19 cellular contexts compared by ENCODE assay signal in the genomic region with DNA sequence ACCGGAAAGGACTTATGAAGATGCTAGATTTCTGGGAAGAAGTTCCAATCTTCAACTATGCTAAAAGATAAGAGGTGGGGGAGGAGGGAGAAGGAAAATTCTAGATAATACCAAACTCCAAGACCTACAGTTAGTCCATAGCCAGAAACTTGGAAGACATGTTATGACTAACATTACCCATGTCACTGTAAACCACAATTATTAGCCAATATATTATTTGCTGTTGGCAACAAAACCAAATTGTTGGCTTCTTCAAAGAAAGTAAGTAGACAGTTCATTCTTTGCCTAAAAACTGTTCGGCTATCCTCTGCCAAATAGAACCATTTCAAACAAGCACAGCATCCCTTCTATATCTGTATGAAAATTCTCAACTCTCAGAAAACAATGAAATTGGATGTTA. TPM values are rescaled to one million over a fixed set of nuclear protein-coding genes. Genes with fewer than 3 reads are reported as not detected.
"Had no signal": no experiment of that assay in that cellular context is flagged by ENCODE, and none has a peak within 500 bp of the region (broad histone marks: within the 10 kb centered on the region; RNA-seq: fewer than 3 reads in every experiment).

No MANE protein-coding gene starts in this region.

- H3K4me3 ChIP-seq: PC-9 had no signal

- H3K36me3 ChIP-seq: brain microvascular endothelial cell had no signal

- H2AFZ ChIP-seq: PC-9 had no signal

- H3K4me2 ChIP-seq: PC-9 had no signal

- DNase-seq: activated CD4-positive, alpha-beta T cell treated with anti-CD3 and anti-CD28 coated beads for 48 hours; activated CD4-positive, alpha-beta T cell treated with anti-CD3 and anti-CD28 coated beads, Interleukin-2, amount 50 U/mL, for 4 hours; activated CD4-positive, CD25-positive, alpha-beta regulatory T cell treated with anti-CD3 and anti-CD28 coated beads, Interleukin-2, amount 50 U/mL, for 72 hours; activated CD8-positive, alpha-beta T cell treated with anti-CD3 and anti-CD28 coated beads, Interleukin-2, amount 10 ng/mL, durations not matched to agents 7 days and 5 days; activated effector memory CD4-positive, alpha-beta T cell treated with anti-CD3 and anti-CD28 coated beads, Interleukin-2, amount 50 U/mL, for 16 hours; activated naive CD4-positive, alpha-beta T cell treated with Interleukin-2 at 50 U/mL for 16 hours; activated naive CD8-positive, alpha-beta T cell treated with anti-CD3 and anti-CD28 coated beads, Interleukin-2, amount 50 U/mL, for 24 hours; activated T-cell treated with anti-CD3 and anti-CD28 coated beads, Interleukin-2, amount 50 U/mL, for 4 hours; amygdala; brain microvascular endothelial cell; Karpas-422; NCI-H1048; NCI-H146; NCI-H187 treated with DMSO at 0.1 percent for 48 hours; NCI-H2081 treated with DMSO at 0.1 percent for 48 hours; NCI-H524; PC-9; SHP77 treated with DMSO at 0.1 percent for 48 hours had no signal

- H3K27ac ChIP-seq: brain microvascular endothelial cell, PC-9 had no signal

- ATAC-seq: activated CD8-positive, alpha-beta T cell treated with anti-CD3 and anti-CD28 coated beads, Interleukin-2, amount 10 ng/mL, durations not matched to agents 7 days and 5 days; activated naive CD4-positive, alpha-beta T cell treated with anti-CD3 and anti-CD28 coated beads, Interleukin-2, amount 50 U/mL, for 72 hours; activated naive CD8-positive, alpha-beta T cell treated with anti-CD3 and anti-CD28 coated beads, Interleukin-2, amount 50 U/mL, for 24 hours; activated T-cell treated with anti-CD3 and anti-CD28 coated beads, Interleukin-2, amount 50 U/mL, for 4 hours had no signal

RNA-seq across cellular contexts. Expression of gene PRLR, which starts 25.1 kb away (rescaled TPM):
- total RNA-seq: activated CD8-positive, alpha-beta T cell treated with anti-CD3 and anti-CD28 coated beads, Interleukin-2, amount 10 ng/mL, durations not matched to agents 7 days and 5 days; PC-9 had no signal
